1 cellular context compared by ENCODE assay signal in the genomic region with DNA sequence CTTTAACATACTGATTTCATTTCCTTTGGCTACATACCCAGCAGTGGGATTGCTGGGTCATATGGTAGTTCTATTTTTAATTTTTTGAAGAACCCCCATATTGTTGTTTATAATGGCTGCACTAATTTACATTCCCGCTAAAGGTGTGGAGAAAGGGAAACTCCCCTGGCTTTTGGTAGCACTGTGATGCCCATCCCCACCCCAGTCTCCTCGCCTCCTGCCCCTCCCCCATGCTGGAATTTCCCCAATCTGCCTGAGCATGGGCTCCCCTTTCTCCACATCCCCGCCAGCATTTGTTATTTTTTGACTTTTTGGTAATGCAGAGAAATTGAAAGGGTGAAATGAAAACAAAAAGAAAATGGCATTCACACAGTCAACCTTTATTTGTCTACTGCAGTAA.
TF ChIP-seq lines count a peak whose summit lies in the region.

No MANE protein-coding gene starts in this region.

TF ChIP-seq in WTC11, 78 proteins besides CTCF, POLR2A, EP300 and RAD21 (continued from another document):
- TF ChIP-seq NR1H2 (CRISPR knock-in tag; IDR thresholded peaks at IDR 0.05) (no peak), NR2C2 (CRISPR knock-in tag; IDR thresholded peaks at IDR 0.05) (no peak), FOXJ3 (CRISPR knock-in tag; IDR thresholded peaks at IDR 0.05; ENCODE audit: borderline replicate concordance) (no peak), GTF2I (CRISPR knock-in tag; conservative IDR thresholded peaks at IDR 0.05) (no peak), ZNF263 (CRISPR knock-in tag; IDR thresholded peaks at IDR 0.05; ENCODE audit: low read depth) (no peak), CBFB (CRISPR knock-in tag; IDR thresholded peaks at IDR 0.05; ENCODE audit: low read depth) (no peak), TCF7 (CRISPR knock-in tag; IDR thresholded peaks at IDR 0.05; ENCODE audit: low read depth) (no peak), MYBL2 (CRISPR knock-in tag; IDR thresholded peaks at IDR 0.05) (no peak)
- TF ChIP-seq, protein P1, sequence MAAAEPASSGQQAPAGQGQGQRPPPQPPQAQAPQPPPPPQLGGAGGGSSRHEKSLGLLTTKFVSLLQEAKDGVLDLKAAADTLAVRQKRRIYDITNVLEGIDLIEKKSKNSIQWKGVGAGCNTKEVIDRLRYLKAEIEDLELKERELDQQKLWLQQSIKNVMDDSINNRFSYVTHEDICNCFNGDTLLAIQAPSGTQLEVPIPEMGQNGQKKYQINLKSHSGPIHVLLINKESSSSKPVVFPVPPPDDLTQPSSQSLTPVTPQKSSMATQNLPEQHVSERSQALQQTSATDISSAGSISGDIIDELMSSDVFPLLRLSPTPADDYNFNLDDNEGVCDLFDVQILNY (CRISPR knock-in tag; IDR thresholded peaks at IDR 0.05): no peak
- TF ChIP-seq, protein P2, sequence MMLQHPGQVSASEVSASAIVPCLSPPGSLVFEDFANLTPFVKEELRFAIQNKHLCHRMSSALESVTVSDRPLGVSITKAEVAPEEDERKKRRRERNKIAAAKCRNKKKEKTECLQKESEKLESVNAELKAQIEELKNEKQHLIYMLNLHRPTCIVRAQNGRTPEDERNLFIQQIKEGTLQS (CRISPR knock-in tag; conservative IDR thresholded peaks at IDR 0.05): no peak
- TF ChIP-seq, protein P3, sequence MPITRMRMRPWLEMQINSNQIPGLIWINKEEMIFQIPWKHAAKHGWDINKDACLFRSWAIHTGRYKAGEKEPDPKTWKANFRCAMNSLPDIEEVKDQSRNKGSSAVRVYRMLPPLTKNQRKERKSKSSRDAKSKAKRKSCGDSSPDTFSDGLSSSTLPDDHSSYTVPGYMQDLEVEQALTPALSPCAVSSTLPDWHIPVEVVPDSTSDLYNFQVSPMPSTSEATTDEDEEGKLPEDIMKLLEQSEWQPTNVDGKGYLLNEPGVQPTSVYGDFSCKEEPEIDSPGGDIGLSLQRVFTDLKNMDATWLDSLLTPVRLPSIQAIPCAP (CRISPR knock-in tag; IDR thresholded peaks at IDR 0.05): no peak
- TF ChIP-seq, protein P4, sequence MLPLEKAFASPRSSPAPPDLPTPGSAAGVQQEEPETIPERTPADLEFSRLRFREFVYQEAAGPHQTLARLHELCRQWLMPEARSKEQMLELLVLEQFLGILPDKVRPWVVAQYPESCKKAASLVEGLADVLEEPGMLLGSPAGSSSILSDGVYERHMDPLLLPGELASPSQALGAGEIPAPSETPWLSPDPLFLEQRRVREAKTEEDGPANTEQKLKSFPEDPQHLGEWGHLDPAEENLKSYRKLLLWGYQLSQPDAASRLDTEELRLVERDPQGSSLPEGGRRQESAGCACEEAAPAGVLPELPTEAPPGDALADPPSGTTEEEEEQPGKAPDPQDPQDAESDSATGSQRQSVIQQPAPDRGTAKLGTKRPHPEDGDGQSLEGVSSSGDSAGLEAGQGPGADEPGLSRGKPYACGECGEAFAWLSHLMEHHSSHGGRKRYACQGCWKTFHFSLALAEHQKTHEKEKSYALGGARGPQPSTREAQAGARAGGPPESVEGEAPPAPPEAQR (CRISPR knock-in tag; IDR thresholded peaks at IDR 0.05): no peak
- TF ChIP-seq, protein P5, sequence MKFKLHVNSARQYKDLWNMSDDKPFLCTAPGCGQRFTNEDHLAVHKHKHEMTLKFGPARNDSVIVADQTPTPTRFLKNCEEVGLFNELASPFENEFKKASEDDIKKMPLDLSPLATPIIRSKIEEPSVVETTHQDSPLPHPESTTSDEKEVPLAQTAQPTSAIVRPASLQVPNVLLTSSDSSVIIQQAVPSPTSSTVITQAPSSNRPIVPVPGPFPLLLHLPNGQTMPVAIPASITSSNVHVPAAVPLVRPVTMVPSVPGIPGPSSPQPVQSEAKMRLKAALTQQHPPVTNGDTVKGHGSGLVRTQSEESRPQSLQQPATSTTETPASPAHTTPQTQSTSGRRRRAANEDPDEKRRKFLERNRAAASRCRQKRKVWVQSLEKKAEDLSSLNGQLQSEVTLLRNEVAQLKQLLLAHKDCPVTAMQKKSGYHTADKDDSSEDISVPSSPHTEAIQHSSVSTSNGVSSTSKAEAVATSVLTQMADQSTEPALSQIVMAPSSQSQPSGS (CRISPR knock-in tag; IDR thresholded peaks at IDR 0.05; ENCODE audit: borderline replicate concordance, low read depth): no peak
- TF ChIP-seq, protein P6, sequence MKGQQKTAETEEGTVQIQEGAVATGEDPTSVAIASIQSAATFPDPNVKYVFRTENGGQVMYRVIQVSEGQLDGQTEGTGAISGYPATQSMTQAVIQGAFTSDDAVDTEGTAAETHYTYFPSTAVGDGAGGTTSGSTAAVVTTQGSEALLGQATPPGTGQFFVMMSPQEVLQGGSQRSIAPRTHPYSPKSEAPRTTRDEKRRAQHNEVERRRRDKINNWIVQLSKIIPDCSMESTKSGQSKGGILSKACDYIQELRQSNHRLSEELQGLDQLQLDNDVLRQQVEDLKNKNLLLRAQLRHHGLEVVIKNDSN (CRISPR knock-in tag; IDR thresholded peaks at IDR 0.05): no peak
